In the genomic region with DNA sequence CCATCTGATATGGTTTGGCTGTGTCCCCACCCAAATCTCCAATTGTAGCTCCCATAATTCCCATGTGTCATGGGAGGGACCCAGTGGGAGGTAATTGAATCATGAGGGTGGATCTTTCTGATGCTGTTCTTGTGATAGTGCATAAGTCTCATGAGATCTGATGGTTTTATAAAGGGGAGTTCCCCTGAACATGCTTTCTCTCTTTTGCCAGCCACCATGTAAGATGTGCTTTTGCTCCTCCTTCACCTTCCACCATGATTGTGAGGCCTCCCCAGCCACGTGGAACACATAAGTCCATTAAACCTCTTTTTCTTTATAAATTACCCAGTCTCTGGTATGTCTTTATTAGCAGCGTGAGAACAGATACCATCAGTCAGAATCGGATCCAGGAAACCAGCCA, we compare ENCODE assay signal across 15 cellular contexts. TPM values are rescaled to one million over a fixed set of nuclear protein-coding genes. Genes with fewer than 3 reads are reported as not detected.
"Had no signal": no experiment of that assay in that cellular context is flagged by ENCODE, and none has a peak within 500 bp of the region (broad histone marks: within the 10 kb centered on the region; RNA-seq: fewer than 3 reads in every experiment).

No MANE protein-coding gene starts in this region.

RNA-seq across cellular contexts. Expression of a gene that starts 2.5 kb away (rescaled TPM):
- total RNA-seq: activated naive CD4-positive, alpha-beta T cell treated with anti-CD3 and anti-CD28 coated beads for 36 hours; activated naive CD4-positive, alpha-beta T cell treated with anti-CD3 and anti-CD28 coated beads, Interleukin-2, amount 50 U/mL, for 72 hours; activated naive CD8-positive, alpha-beta T cell treated with anti-CD3 and anti-CD28 coated beads for 36 hours; activated naive CD8-positive, alpha-beta T cell treated with anti-CD3 and anti-CD28 coated beads, Interleukin-2, amount 10 ng/mL, durations not matched to agents 7 days and 5 days; activated T-cell treated with anti-CD3 and anti-CD28 coated beads, Interleukin-2, amount 50 U/mL, for 72 hours; activated T-helper 1 cell treated with anti-CD3 and anti-CD28 coated beads, Interleukin-12 subunit alpha, Interleukin-12 subunit beta, Interleukin-2, Interleukin-4 antibody, amounts not matched to agents 30 ng/mL and 10 ng/mL and 1 ng/mL, durations not matched to agents 14 hours and 24 hours and 36 hours; activated T-helper 17 cell treated with anti-CD3 and anti-CD28 coated beads, Interleukin-2, amount 50 U/mL, for 72 hours; activated T-helper 2 cell treated with anti-CD3 and anti-CD28 coated beads, Interferon-gamma antibody, Interleukin-2, Interleukin-4, amounts not matched to agents 10 μg/mL and 5 μg/mL and 100 μg/mL, durations not matched to agents 14 hours and 24 hours and 36 hours had no signal

RNA-seq across cellular contexts. Expression of a gene that starts 30.7 kb away (rescaled TPM):
- total RNA-seq: activated naive CD4-positive, alpha-beta T cell treated with anti-CD3 and anti-CD28 coated beads for 36 hours; activated naive CD4-positive, alpha-beta T cell treated with anti-CD3 and anti-CD28 coated beads, Interleukin-2, amount 50 U/mL, for 72 hours; activated naive CD8-positive, alpha-beta T cell treated with anti-CD3 and anti-CD28 coated beads for 36 hours; activated naive CD8-positive, alpha-beta T cell treated with anti-CD3 and anti-CD28 coated beads, Interleukin-2, amount 10 ng/mL, durations not matched to agents 7 days and 5 days; activated T-cell treated with anti-CD3 and anti-CD28 coated beads, Interleukin-2, amount 50 U/mL, for 4 hours; activated T-cell treated with anti-CD3 and anti-CD28 coated beads, Interleukin-2, amount 50 U/mL, for 72 hours; activated T-helper 1 cell treated with anti-CD3 and anti-CD28 coated beads, Interleukin-12 subunit alpha, Interleukin-12 subunit beta, Interleukin-2, Interleukin-4 antibody, amounts not matched to agents 30 ng/mL and 10 ng/mL and 1 ng/mL, durations not matched to agents 14 hours and 24 hours and 36 hours; activated T-helper 17 cell treated with anti-CD3 and anti-CD28 coated beads, Interleukin-2, amount 50 U/mL, for 72 hours; activated T-helper 2 cell treated with anti-CD3 and anti-CD28 coated beads, Interferon-gamma antibody, Interleukin-2, Interleukin-4, amounts not matched to agents 10 μg/mL and 5 μg/mL and 100 μg/mL, durations not matched to agents 14 hours and 24 hours and 36 hours; aorta; ascending aorta; astrocyte; bronchial epithelial cell; cerebellum; chondrocyte had no signal
